In genomic region chr7:11120068-11120664, GRCh38 we compare ENCODE assay signal across 12 cellular contexts.
A peak's percentile ranks its signal among the peaks of the same experiment; 100 is the strongest.
DNase-seq lines count a peak whose midpoint lies in the region; ATAC-seq, FAIRE-seq and TF ChIP-seq lines count a peak whose summit lies in the region.
"Had no signal": no experiment of that assay in that cellular context is flagged by ENCODE, and none has a peak within 500 bp of the region (broad histone marks: within the 10 kb centered on the region; RNA-seq: fewer than 3 reads in every experiment).

No MANE protein-coding gene starts in this region.

- FAIRE-seq in GM18507 (lab: Jason Lieb, UNC) (peak; percentile 62), pancreas (lab: Jason Lieb, UNC) (no peak)

- intact Hi-C loops in pancreas (cut with DNase I) (no loop called here), mucosa of descending colon (cut with DNase I, micrococcal nuclease) (no loop called here)

- TF ChIP-seq CTCF in pancreas (IDR thresholded peaks at IDR 0.05): no peak
- no peak for TF ChIP-seq CTCF in mucosa of descending colon (IDR thresholded peaks at IDR 0.05)

- H3K36me3 ChIP-seq in pancreas (no peaks in the 10 kb centered on the region), mucosa of descending colon (ENCODE audit: low read depth) (no peaks in the 10 kb centered on the region)

- DNase-seq in GM18507 (ENCODE audit: extremely low spot score, insufficient read length, low read depth) (no peak), NCI-H187 treated with DMSO at 0.1 percent for 48 hours (lab: John Stamatoyannopoulos, UW) (no peak), pancreas (no peak), NCI-H146 (lab: John Stamatoyannopoulos, UW) (no peak), mucosa of descending colon (no peak)
- DNase-seq: CD8-positive, alpha-beta T cell; dorsolateral prefrontal cortex; psoas muscle; tibial artery had no signal

- ATAC-seq in GM19395 (IDR thresholded peaks at IDR 0.05; ENCODE audit: unreplicated experiment): peak; percentile 84
- ATAC-seq in HG02852 (IDR thresholded peaks at IDR 0.05; ENCODE audit: unreplicated experiment): peak; percentile 78
- peak; percentile 53 for ATAC-seq in HG03565 (IDR thresholded peaks at IDR 0.05; ENCODE audit: unreplicated experiment)
- no peak for ATAC-seq in pancreas
- no peak for ATAC-seq in mucosa of descending colon
- ATAC-seq: CD8-positive, alpha-beta T cell; psoas muscle had no signal

- no peak overlapping the region for H3K27ac ChIP-seq in pancreas
- H3K27ac ChIP-seq: dorsolateral prefrontal cortex, psoas muscle, tibial artery had no signal

- H3K27me3 ChIP-seq in pancreas: no peaks in the 10 kb centered on the region
- H3K27me3 ChIP-seq: dorsolateral prefrontal cortex, tibial artery had no signal

- no peak overlapping the region for H3K4me3 ChIP-seq in pancreas
- H3K4me3 ChIP-seq in mucosa of descending colon: no peak overlapping the region
- H3K4me3 ChIP-seq: dorsolateral prefrontal cortex, psoas muscle, tibial artery had no signal

- H3K4me1 ChIP-seq in pancreas (no peaks in the 10 kb centered on the region), mucosa of descending colon (ENCODE audit: low read depth) (no peaks in the 10 kb centered on the region)
- H3K4me1 ChIP-seq: psoas muscle, tibial artery had no signal

- WGBS in pancreas, 2 donors: 97 to 99% methylated on average over 3 of the region's 3 CpGs

- H3K9me3 ChIP-seq in pancreas (no peaks in the 10 kb centered on the region), mucosa of descending colon (no peaks in the 10 kb centered on the region)
- H3K9me3 ChIP-seq: psoas muscle, tibial artery had no signal

Comparison
In these comparisons a context has a peak if more than half of its experiments do, and no peak if none do; other contexts are left out.
1. ATAC-seq: peak in GM19395 (single experiment), HG02852 (single experiment) and HG03565 (single experiment); none in pancreas (0 of 4) and mucosa of descending colon (single experiment).